In the genomic region with DNA sequence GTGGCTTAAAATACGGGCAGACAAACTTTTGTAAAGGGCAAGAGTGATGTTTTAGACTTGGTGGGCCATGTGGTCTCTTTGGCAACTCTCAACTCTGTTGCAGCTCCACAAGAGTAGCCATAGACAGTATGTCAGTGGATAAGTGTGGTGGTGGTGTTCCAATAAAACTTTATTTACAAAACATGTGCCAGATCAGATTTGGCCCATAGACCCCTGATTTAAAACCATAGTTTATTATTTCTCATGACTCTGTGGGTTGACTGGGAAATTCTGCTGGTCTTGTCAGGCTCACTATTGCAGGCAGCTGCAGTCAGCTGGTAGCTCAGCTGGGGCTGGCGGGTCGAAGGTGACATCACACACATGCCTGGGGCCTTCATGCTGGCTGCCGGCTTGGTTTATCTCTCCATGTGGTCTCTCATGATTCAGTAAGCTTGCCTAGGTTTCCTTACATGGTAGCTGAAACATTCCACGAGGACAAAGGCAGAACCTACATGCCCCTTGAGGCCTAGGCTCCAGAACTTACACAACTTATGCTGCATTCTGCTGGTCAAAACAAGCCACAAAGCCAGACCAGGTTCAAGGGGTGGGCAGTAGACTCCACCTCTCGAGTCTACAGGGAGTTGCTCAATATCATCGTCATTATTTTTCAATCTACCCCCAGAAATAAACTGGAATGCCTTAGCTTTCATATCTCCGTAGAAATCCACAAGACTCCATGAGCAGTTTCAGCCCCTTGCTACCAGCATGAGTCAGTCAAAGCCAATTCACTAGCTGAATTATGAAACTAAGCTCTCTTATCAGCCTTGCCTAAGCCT, we compare ENCODE assay signal across 13 cellular contexts.
A peak's percentile ranks its signal among the peaks of the same experiment; 100 is the strongest.
DNase-seq lines count a peak whose midpoint lies in the region; ATAC-seq and TF ChIP-seq lines count a peak whose summit lies in the region.
"Had no signal": no experiment of that assay in that cellular context is flagged by ENCODE, and none has a peak within 500 bp of the region (broad histone marks: within the 10 kb centered on the region; RNA-seq: fewer than 3 reads in every experiment).

No MANE protein-coding gene starts in this region.

- no peaks in the 10 kb centered on the region for H3K27me3 ChIP-seq in BE2C
- H3K27me3 ChIP-seq: vagina had no signal

- peak; percentile 33 for ATAC-seq in mucosa of descending colon
- ATAC-seq in GM18909 (IDR thresholded peaks at IDR 0.05; ENCODE audit: poor library complexity, unreplicated experiment): no peak

- intact Hi-C loops in mucosa of descending colon (cut with DNase I, micrococcal nuclease): no loop called here

- H3K4me3 ChIP-seq in BE2C (ENCODE audit: low read depth, low read length) (no peak overlapping the region), mucosa of descending colon (no peak overlapping the region)
- H3K4me3 ChIP-seq: skin epidermis, vagina had no signal

- TF ChIP-seq CTCF in BE2C (IDR thresholded peaks at IDR 0.05; ENCODE audit: low read depth, low read length): no peak
- TF ChIP-seq CTCF in mucosa of descending colon (IDR thresholded peaks at IDR 0.05): no peak

- peak; percentile 50 for DNase-seq in BE2C
- peak; percentile 41 for DNase-seq in NCI-H69 (lab: John Stamatoyannopoulos, UW)
- peak; percentile 25 for DNase-seq in fibroblast of peridontal ligament (ENCODE audit: extremely low read depth)
- DNase-seq in mucosa of descending colon: no peak
- no peak for DNase-seq in pons (ENCODE audit: low spot score)
- no peak for DNase-seq in NCI-H748 treated with DMSO at 0.1 percent for 48 hours (lab: John Stamatoyannopoulos, UW)
- DNase-seq in activated CD4-positive, CD25-positive, alpha-beta regulatory T cell (lab: John Stamatoyannopoulos, UW): no peak
- DNase-seq: activated naive CD4-positive, alpha-beta T cell treated with anti-CD3 and anti-CD28 coated beads, Interleukin-2, amount 50 U/mL, for 16 hours; DMS79; MM.1S had no signal

- H3K9me3 ChIP-seq in BE2C: no peaks in the 10 kb centered on the region
- no peaks in the 10 kb centered on the region for H3K9me3 ChIP-seq in mucosa of descending colon
- H3K9me3 ChIP-seq: vagina had no signal

- H3K4me1 ChIP-seq in BE2C: peaks cover 8% of the 10 kb centered on the region
- H3K4me1 ChIP-seq in mucosa of descending colon (ENCODE audit: low read depth): peaks cover 6% of the 10 kb centered on the region
- H3K4me1 ChIP-seq: vagina had no signal

- H3K36me3 ChIP-seq in BE2C (no peaks in the 10 kb centered on the region), mucosa of descending colon (ENCODE audit: low read depth) (no peaks in the 10 kb centered on the region)
- H3K36me3 ChIP-seq: vagina had no signal

Comparison
In these comparisons a context has a peak if more than half of its experiments do, and no peak if none do; other contexts are left out.
1. DNase-seq: peak in BE2C (single experiment), NCI-H69 (single experiment) and fibroblast of peridontal ligament (single experiment); none in mucosa of descending colon (0 of 3), pons (single experiment), NCI-H748 treated with DMSO at 0.1 percent for 48 hours (single experiment) and activated CD4-positive, CD25-positive, alpha-beta regulatory T cell (0 of 4).